8 cellular contexts compared by ENCODE assay signal in genomic region chr2:158953926-158954763, GRCh38. TPM values are rescaled to one million over a fixed set of nuclear protein-coding genes. Genes with fewer than 3 reads are reported as not detected.
DNase-seq lines count a peak whose midpoint lies in the region; ATAC-seq and TF ChIP-seq lines count a peak whose summit lies in the region.

No MANE protein-coding gene starts in this region.

- H3K4me1 ChIP-seq in BLaER1 treated with 17β-estradiol and CSF1 and Interleukin-3, amounts not matched to agents 10 nM and 100 nM, result peaks cover 12 to 22% (median 20%) of the 10 kb centered on the region in 10 experiments
- peaks cover 4% of the 10 kb centered on the region for H3K4me1 ChIP-seq in foreskin keratinocyte

- peak overlapping the region in 1 of 11 experiments; percentile 11; a peak in 2 of 22 replicates for H3K27ac ChIP-seq in BLaER1 treated with 17β-estradiol and CSF1 and Interleukin-3, amounts not matched to agents 10 nM and 100 nM
- no peak overlapping the region for H3K27ac ChIP-seq in foreskin keratinocyte

- H3K4me2 ChIP-seq in BLaER1 treated with 17β-estradiol and CSF1 and Interleukin-3, amounts not matched to agents 10 nM and 100 nM, result peak overlapping the region; percentile 53 to 78 (median 70)

- 0 out of 22 replicates have a peak, but pooled peaks cover 0 to 5% (median 0%) of the 10 kb centered on the region in 11 experiments for H3K9me3 ChIP-seq in BLaER1 treated with 17β-estradiol and CSF1 and Interleukin-3, amounts not matched to agents 10 nM and 100 nM (replicated peaks in 1 of 11)

- no peak for TF ChIP-seq CTCF in foreskin keratinocyte (conservative IDR thresholded peaks at IDR 0.05)

- peaks cover 0 to 25% (median 3%) of the 10 kb centered on the region in 11 experiments; a peak in 6 of 22 replicates for H3K27me3 ChIP-seq in BLaER1 treated with 17β-estradiol and CSF1 and Interleukin-3, amounts not matched to agents 10 nM and 100 nM
- no peaks in the 10 kb centered on the region for H3K27me3 ChIP-seq in foreskin keratinocyte

- H3K36me3 ChIP-seq in BLaER1 treated with 17β-estradiol and CSF1 and Interleukin-3, amounts not matched to agents 10 nM and 100 nM, result no peaks in the 10 kb centered on the region

- DNase-seq in NCI-H2029 (lab: John Stamatoyannopoulos, UW) (peak; percentile 84), foreskin keratinocyte (peak; percentile 21 to 60), renal cortical epithelial cell (ENCODE audit: low read depth) (peak; percentile 96), germinal center (ENCODE audit: low spot score) (no peak)
- peak; percentile 13 to 24 for DNase-seq in activated CD4-positive, alpha-beta T cell treated with anti-CD3 and anti-CD28 coated beads for 4 hours

- ATAC-seq in GM21717 (IDR thresholded peaks at IDR 0.05; ENCODE audit: unreplicated experiment) (peak; percentile 77), foreskin keratinocyte (peak; percentile 69), GM21528 (IDR thresholded peaks at IDR 0.05; ENCODE audit: low FRiP score, unreplicated experiment) (no peak)

- H3K4me3 ChIP-seq in BLaER1 treated with 17β-estradiol and CSF1 and Interleukin-3, amounts not matched to agents 10 nM and 100 nM, result no peak overlapping the region

- H4K20me1 ChIP-seq in BLaER1 treated with 17β-estradiol and CSF1 and Interleukin-3, amounts not matched to agents 10 nM and 100 nM, result peaks cover 0 to 8% (median 0%) of the 10 kb centered on the region in 11 experiments; a peak in 3 of 22 replicates

- H3K9ac ChIP-seq in BLaER1 treated with 17β-estradiol and CSF1 and Interleukin-3, amounts not matched to agents 10 nM and 100 nM, result no peak overlapping the region

RNA-seq across cellular contexts. Expression of gene TANC1, which starts 14.3 kb away (rescaled TPM):
- total RNA-seq in foreskin keratinocyte, result 28.0 and 29.7 TPM in 2 replicates
- polyA plus RNA-seq in foreskin keratinocyte, result 6.2 and 7.4 TPM in 2 replicates
- total RNA-seq in renal cortical epithelial cell, result 14.8 and 44.0 TPM in 2 replicates
